In genomic region chr2:195343942-195344530, GRCh38 we compare ENCODE assay signal across 12 cellular contexts.
DNase-seq lines count a peak whose midpoint lies in the region; ATAC-seq and TF ChIP-seq lines count a peak whose summit lies in the region.
"Had no signal": no experiment of that assay in that cellular context is flagged by ENCODE, and none has a peak within 500 bp of the region (broad histone marks: within the 10 kb centered on the region; RNA-seq: fewer than 3 reads in every experiment).

No MANE protein-coding gene starts in this region.

- no peak for TF ChIP-seq CTCF in sigmoid colon (IDR thresholded peaks at IDR 0.05)
- TF ChIP-seq CTCF in right atrium auricular region (IDR thresholded peaks at IDR 0.05) = no peak

- H3K4me3 ChIP-seq in sigmoid colon (no peak overlapping the region), right atrium auricular region (no peak overlapping the region)
- H3K4me3 ChIP-seq: GM12878 had no signal

- no peak for TF ChIP-seq POLR2A in sigmoid colon (IDR thresholded peaks at IDR 0.05)

- peak; percentile 49 for ATAC-seq in GM18502 (IDR thresholded peaks at IDR 0.05; ENCODE audit: poor library complexity, unreplicated experiment)
- peak; percentile 56 for ATAC-seq in HG02642 (IDR thresholded peaks at IDR 0.05; ENCODE audit: poor library complexity, unreplicated experiment)
- no peak for ATAC-seq in HG03045 (IDR thresholded peaks at IDR 0.05; ENCODE audit: unreplicated experiment)
- ATAC-seq in HG03280 (IDR thresholded peaks at IDR 0.05; ENCODE audit: unreplicated experiment) = no peak

- H3K4me1 ChIP-seq in sigmoid colon = no peaks in the 10 kb centered on the region
- no peaks in the 10 kb centered on the region for H3K4me1 ChIP-seq in right atrium auricular region

- TF ChIP-seq EP300 in sigmoid colon (IDR thresholded peaks at IDR 0.05) = no peak

- H3K27ac ChIP-seq in sigmoid colon = no peak overlapping the region
- H3K27ac ChIP-seq in right atrium auricular region = no peak overlapping the region

- intact Hi-C loops in sigmoid colon (cut with DNase I) = no loop called here

- DNase-seq in OCI-M1 (lab: John Stamatoyannopoulos, UW) (peak; percentile 31), myocyte (ENCODE audit: low read depth) (peak; percentile 50), sigmoid colon (no peak), right atrium auricular region (ENCODE audit: low spot score) (no peak)
- DNase-seq: activated CD4-positive, alpha-beta T cell treated with anti-CD3 and anti-CD28 coated beads, Interleukin-2, amount 50 U/mL, for 1 hour; activated gamma-delta T cell treated with Interleukin-2 at 50 U/mL for 16 hours; cortex of kidney had no signal

- H3K27me3 ChIP-seq in sigmoid colon = no peaks in the 10 kb centered on the region
- no peaks in the 10 kb centered on the region for H3K27me3 ChIP-seq in right atrium auricular region

- H3K36me3 ChIP-seq in sigmoid colon (no peaks in the 10 kb centered on the region), right atrium auricular region (no peaks in the 10 kb centered on the region)

- H3K9me3 ChIP-seq in sigmoid colon = no peaks in the 10 kb centered on the region
- no peaks in the 10 kb centered on the region for H3K9me3 ChIP-seq in right atrium auricular region

- WGBS in sigmoid colon, 2 donors = 74 to 75% methylated on average over 5 of the region's 5 CpGs

Comparison
In these comparisons a context has a peak if more than half of its experiments do, and no peak if none do; other contexts are left out.
1. ATAC-seq: peak in GM18502 (single experiment) and HG02642 (single experiment); none in HG03045 (single experiment) and HG03280 (single experiment).
2. DNase-seq: peak in OCI-M1 (single experiment) and myocyte (single experiment); none in sigmoid colon (single experiment) and right atrium auricular region (single experiment).